In genomic region chr19:13505761-13506549, GRCh38 we compare ENCODE assay signal across 8 cellular contexts. TPM values are rescaled to one million over a fixed set of nuclear protein-coding genes. Genes with fewer than 3 reads are reported as not detected.
DNase-seq lines count a peak whose midpoint lies in the region; ATAC-seq and TF ChIP-seq lines count a peak whose summit lies in the region.

Gene CACNA1A, minus strand, starts transcription at chr19:13506479. Its CDS starts 255 bp downstream, at chr19:13506224.

- H3K79me2 ChIP-seq in OCI-LY7 (ENCODE audit: insufficient read depth, low read depth, low read length) = no peaks in the 10 kb centered on the region

- no peak for TF ChIP-seq CTCF in GM13976 (IDR thresholded peaks at IDR 0.05; ENCODE audit: borderline replicate concordance, control extremely low read depth, extremely low read depth, insufficient read depth, missing control alignments)
- TF ChIP-seq CTCF in OCI-LY7 (conservative IDR thresholded peaks at IDR 0.05; ENCODE audit: low read length) = no peak

- no peak within 1 kb of the TSS for H3K4me2 ChIP-seq in OCI-LY7 (ENCODE audit: low read length)

- POLR2A ChIA-PET in OCI-LY7 (lab: Charles Lee) = interaction anchor here (0.6 kb wide), 1 partner anchor 61 kb away, joined by 4 read pairs; no protein-coding TSS in a partner anchor

- H3K27me3 ChIP-seq in iPS DF 6.9 (ENCODE audit: control insufficient read depth, insufficient read depth, low read length) = no peaks in the 10 kb centered on the region

- H3K36me3 Mint-ChIP-seq in activated T-cell treated with anti-CD3 and anti-CD28 coated beads, Interleukin-2, amount 50 U/mL, for 72 hours (ENCODE audit: insufficient read depth in 2 of 2) = peaks cover 0 to 2% of the 10 kb centered on the region in 2 donors

- H3K36me3 ChIP-seq in iPS DF 6.9 (ENCODE audit: control insufficient read depth, insufficient read depth, low read length) = no peaks in the 10 kb centered on the region
- H3K36me3 ChIP-seq in OCI-LY7 (ENCODE audit: insufficient read depth, low read length) = no peaks in the 10 kb centered on the region

- in situ Hi-C loops in GM13976 (cut with MboI; ENCODE audit: low sequenced_read_pairs, unreplicated experiment) = no loop called here

- WGBS in iPS DF 6.9 (ENCODE audit: insufficient coverage, insufficient read length) = no CpG with 5 or more reads among the region's 76 CpGs

- no peak within 1 kb of the TSS for H2AFZ ChIP-seq in OCI-LY7 (ENCODE audit: low read length)

- peaks cover 69% of the 10 kb centered on the region for H3K27me3 Mint-ChIP-seq in activated T-cell treated with anti-CD3 and anti-CD28 coated beads, Interleukin-2, amount 50 U/mL, for 72 hours (ENCODE audit: low read depth)

- intact Hi-C loops in OCI-LY7 (cut with micrococcal nuclease; ENCODE audit: unreplicated experiment) = no loop called here

- H3K4me1 Mint-ChIP-seq in activated T-cell treated with anti-CD3 and anti-CD28 coated beads, Interleukin-2, amount 50 U/mL, for 72 hours (ENCODE audit: low read depth) = peaks cover 9% of the 10 kb centered on the region

- H3K4me3 ChIP-seq in iPS DF 6.9 (ENCODE audit: low read length) (peak within 1 kb of the TSS; percentile 80), OCI-LY7 (ENCODE audit: low read depth, low read length, poor library complexity, severe bottlenecking) (no peak within 1 kb of the TSS)

- peak; percentile 47 for DNase-seq in GM13976 (ENCODE audit: low spot score)
- DNase-seq in activated T-cell treated with anti-CD3 and anti-CD28 coated beads, Interleukin-2, amount 50 U/mL, for 72 hours = peak; percentile 22
- no peak for DNase-seq in iPS DF 6.9 (ENCODE audit: low read depth, low spot score)
- peak; percentile 2 to 12 for DNase-seq in stimulated activated CD4-positive, alpha-beta T cell treated with anti-CD3 and anti-CD28 coated beads, Interleukin-4, amount 100 ng/mL, for 48 hours (ENCODE audit: low read depth in 2 of 2)
- no peak for DNase-seq in OCI-LY7 (ENCODE audit: low spot score)
- no peak for DNase-seq in NK-92 (lab: John Stamatoyannopoulos, UW; ENCODE audit: unreplicated experiment)
- DNase-seq in mucosa of gallbladder (ENCODE audit: low spot score) = no peak

- H3K9me2 ChIP-seq in OCI-LY7 (ENCODE audit: insufficient read depth, low read length) = no peaks in the 10 kb centered on the region

- no TSS peak for BruUV-seq in OCI-LY7 (replicated peaks; lab: Mats Ljungman, UMichigan)

- no peak within 1 kb of the TSS for H3K27ac Mint-ChIP-seq in activated T-cell treated with anti-CD3 and anti-CD28 coated beads, Interleukin-2, amount 50 U/mL, for 72 hours

- peak within 1 kb of the TSS; percentile 34 to 59 for H3K4me3 Mint-ChIP-seq in activated T-cell treated with anti-CD3 and anti-CD28 coated beads, Interleukin-2, amount 50 U/mL, for 72 hours

- ATAC-seq in activated T-cell treated with anti-CD3 and anti-CD28 coated beads, Interleukin-2, amount 50 U/mL, for 72 hours (replicated peaks in 1 of 2) = peak in 1 of 2 donors; percentile 50
- no peak for ATAC-seq in HG03342 (IDR thresholded peaks at IDR 0.05; ENCODE audit: unreplicated experiment)

- no peaks in the 10 kb centered on the region for H4K20me1 ChIP-seq in OCI-LY7 (ENCODE audit: insufficient read depth, low read length)

- CTCF ChIA-PET in OCI-LY7 (lab: Charles Lee; ENCODE audit: unreplicated experiment) = no interaction called here

- H3K9me3 Mint-ChIP-seq in activated T-cell treated with anti-CD3 and anti-CD28 coated beads, Interleukin-2, amount 50 U/mL, for 72 hours = no peaks in the 10 kb centered on the region

- H3K9me3 ChIP-seq in iPS DF 6.9 (ENCODE audit: control insufficient read depth, insufficient read depth, low read length) (no peaks in the 10 kb centered on the region), OCI-LY7 (ENCODE audit: low read length) (no peaks in the 10 kb centered on the region)

- H3K4me1 ChIP-seq in iPS DF 6.9 (ENCODE audit: control insufficient read depth, insufficient read depth, low read length) (no peaks in the 10 kb centered on the region), OCI-LY7 (ENCODE audit: insufficient read depth, low read length, poor library complexity, severe bottlenecking) (no peaks in the 10 kb centered on the region)

- H3K27ac ChIP-seq in iPS DF 6.9 (ENCODE audit: low read length) (no peak within 1 kb of the TSS), OCI-LY7 (ENCODE audit: low read depth, low read length, poor library complexity, severe bottlenecking) (no peak within 1 kb of the TSS)

RNA-seq across cellular contexts. Expression of gene CACNA1A, which starts in this region (rescaled TPM):
- under 1 TPM; 0.34 to 0.37 TPM for total RNA-seq in activated T-cell treated with anti-CD3 and anti-CD28 coated beads, Interleukin-2, amount 50 U/mL, for 72 hours
- total RNA-seq in OCI-LY7 (2014; rRNA removed; shearing (Covaris generic)) = 0.03 and 0.19 TPM in 2 replicates
- total RNA-seq in OCI-LY7 (2022) = 0.78 and 1.4 TPM in 2 replicates
- total RNA-seq in mucosa of gallbladder = 1.2 TPM

Comparison
In these comparisons a context has a peak if more than half of its experiments do, and no peak if none do; other contexts are left out.
1. Peak in DNase-seq in activated T-cell treated with anti-CD3 and anti-CD28 coated beads, Interleukin-2, amount 50 U/mL, for 72 hours; RNA of the gene not detected or under 1 TPM.
2. DNase-seq: peak in GM13976 (single experiment) and stimulated activated CD4-positive, alpha-beta T cell treated with anti-CD3 and anti-CD28 coated beads, Interleukin-4, amount 100 ng/mL, for 48 hours (2 of 2); none in iPS DF 6.9 (single experiment), OCI-LY7 (single experiment), NK-92 (single experiment) and mucosa of gallbladder (single experiment).